Comparison of ENCODE assay signal across 19 cellular contexts in the genomic region with DNA sequence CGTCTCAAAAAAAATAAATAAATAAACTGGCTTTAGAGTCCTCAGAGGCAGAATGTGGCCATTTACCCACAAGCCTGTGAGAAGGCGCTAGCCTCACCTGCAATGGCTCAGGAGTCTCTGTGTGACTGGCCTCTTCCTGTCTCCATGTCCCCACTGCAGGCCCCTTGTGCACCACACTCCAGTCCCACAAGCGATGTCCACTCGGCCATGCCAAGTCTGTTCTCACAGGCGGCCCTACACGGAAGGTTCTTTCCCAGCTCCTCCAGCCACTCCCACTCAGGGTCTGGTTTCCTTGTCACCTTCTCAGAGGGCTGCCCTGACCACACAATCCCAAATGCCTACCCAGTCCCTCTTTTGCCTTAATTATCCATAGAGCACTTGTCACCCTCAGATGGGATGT. TPM values are rescaled to one million over a fixed set of nuclear protein-coding genes. Genes with fewer than 3 reads are reported as not detected.
DNase-seq lines count a peak whose midpoint lies in the region; ATAC-seq and TF ChIP-seq lines count a peak whose summit lies in the region.
"Had no signal": no experiment of that assay in that cellular context is flagged by ENCODE, and none has a peak within 500 bp of the region (broad histone marks: within the 10 kb centered on the region; RNA-seq: fewer than 3 reads in every experiment).

No MANE protein-coding gene starts in this region.

- H3K4me3 Mint-ChIP-seq in T-helper 17 cell = peak overlapping the region; percentile 39
- no peak overlapping the region for H3K4me3 Mint-ChIP-seq in endodermal cell
- H3K4me3 Mint-ChIP-seq: B cell; CD4-positive, CD25-positive, alpha-beta regulatory T cell; CD8-positive, alpha-beta T cell; HFFc6 had no signal

- DNase-seq in T-helper 17 cell = no peak
- DNase-seq in endodermal cell = no peak
- DNase-seq in osteoblast (ENCODE audit: insufficient read length, low spot score, missing footprints) = peak; percentile 34
- no peak for DNase-seq in NOMO-1 treated with dmso at 0.1 percent for 144 hours (lab: John Stamatoyannopoulos, UW; ENCODE audit: unreplicated experiment)
- DNase-seq in GM10248 (ENCODE audit: extremely low spot score) = no peak
- DNase-seq: Caco-2; CD4-positive, CD25-positive, alpha-beta regulatory T cell; CD8-positive, alpha-beta T cell; DMS53; DMS79 treated with DMSO at 0.1 percent for 48 hours; GF-D8; GOT3; HFFc6 had no signal

- no peak overlapping the region for H3K4me2 ChIP-seq in osteoblast (ENCODE audit: insufficient read depth, low read length)
- H3K4me2 ChIP-seq: BLaER1 had no signal

- H3K4me3 ChIP-seq in endodermal cell (ENCODE audit: low read length) (no peak overlapping the region), osteoblast (ENCODE audit: insufficient read depth, low read length) (no peak overlapping the region)
- H3K4me3 ChIP-seq: BLaER1, HAP-1 had no signal

- H3K27me3 Mint-ChIP-seq in T-helper 17 cell = no peaks in the 10 kb centered on the region
- H3K27me3 Mint-ChIP-seq in endodermal cell (ENCODE audit: insufficient read depth) = no peaks in the 10 kb centered on the region
- H3K27me3 Mint-ChIP-seq: B cell; CD4-positive, CD25-positive, alpha-beta regulatory T cell had no signal

- H3K27ac Mint-ChIP-seq in T-helper 17 cell = no peak overlapping the region
- H3K27ac Mint-ChIP-seq in endodermal cell = peak overlapping the region; percentile 59
- H3K27ac Mint-ChIP-seq: B cell; CD4-positive, CD25-positive, alpha-beta regulatory T cell; CD8-positive, alpha-beta T cell; HFFc6 had no signal

- no peak overlapping the region for H3K9ac ChIP-seq in endodermal cell (ENCODE audit: extremely low read depth, low read length, poor library complexity, severe bottlenecking)
- H3K9ac ChIP-seq: BLaER1 had no signal

- POLR2A ChIA-PET in GM10248 (lab: Yijun Ruan, JAX) = no interaction called here

- peaks cover 11% of the 10 kb centered on the region for H3K4me1 Mint-ChIP-seq in T-helper 17 cell
- H3K4me1 Mint-ChIP-seq in endodermal cell = no peaks in the 10 kb centered on the region

- H3K36me3 Mint-ChIP-seq in T-helper 17 cell (ENCODE audit: low read depth) (peaks cover 12% of the 10 kb centered on the region), endodermal cell (ENCODE audit: low read depth) (peaks cover 74% of the 10 kb centered on the region)

- no peak overlapping the region for H2AFZ ChIP-seq in osteoblast (ENCODE audit: low read length)

- H4K20me1 ChIP-seq in osteoblast (ENCODE audit: insufficient read depth, low read length) = no peaks in the 10 kb centered on the region
- H4K20me1 ChIP-seq: BLaER1 had no signal

- CTCF ChIA-PET in GM10248 (lab: Yijun Ruan, JAX) = no interaction called here

- H3K36me3 ChIP-seq in endodermal cell (ENCODE audit: control insufficient read depth, insufficient read depth, low read length) = peaks cover 65% of the 10 kb centered on the region
- H3K36me3 ChIP-seq in osteoblast (ENCODE audit: insufficient read depth, low read length) = peaks cover 35% of the 10 kb centered on the region

- H3K9me3 ChIP-seq in T-helper 17 cell (ENCODE audit: control insufficient read depth, low read length, poor library complexity, severe bottlenecking) = no peaks in the 10 kb centered on the region
- no peaks in the 10 kb centered on the region for H3K9me3 ChIP-seq in endodermal cell (ENCODE audit: control insufficient read depth, low read length)
- no peaks in the 10 kb centered on the region for H3K9me3 ChIP-seq in osteoblast (ENCODE audit: low read depth, low read length)
- H3K9me3 ChIP-seq: BLaER1, Caco-2, HAP-1 had no signal

- TF ChIP-seq CTCF in endodermal cell (conservative IDR thresholded peaks at IDR 0.05) (no peak), osteoblast (IDR thresholded peaks at IDR 0.05; ENCODE audit: extremely low read depth, low read depth, low read length) (no peak), GM10248 (IDR thresholded peaks at IDR 0.05; ENCODE audit: control extremely low read depth, extremely low read depth, low read depth, missing control alignments) (no peak)

- no peaks in the 10 kb centered on the region for H3K27me3 ChIP-seq in endodermal cell (ENCODE audit: control insufficient read depth, insufficient read depth, low read length, poor library complexity, severe bottlenecking)
- H3K27me3 ChIP-seq in osteoblast (ENCODE audit: insufficient read depth, low read length) = no peaks in the 10 kb centered on the region
- H3K27me3 ChIP-seq: BLaER1 had no signal

- no peaks in the 10 kb centered on the region for H3K79me2 ChIP-seq in osteoblast (ENCODE audit: insufficient read depth, low read length)

- H3K4me1 ChIP-seq in endodermal cell (ENCODE audit: control insufficient read depth, insufficient read depth, low read length) (no peaks in the 10 kb centered on the region), osteoblast (ENCODE audit: insufficient read depth, low read length) (peaks cover 5% of the 10 kb centered on the region)
- H3K4me1 ChIP-seq: BLaER1, Caco-2, HAP-1 had no signal

- 84 to 95% methylated on average over 4 to 6 of the region's 6 CpGs for WGBS in endodermal cell (ENCODE audit: insufficient coverage in 1 of 2, insufficient read length in 1 of 2), 2 experiments

- no peak for ATAC-seq in T-helper 17 cell
- ATAC-seq in HG03571 (IDR thresholded peaks at IDR 0.05; ENCODE audit: unreplicated experiment) = no peak
- ATAC-seq: CD8-positive, alpha-beta T cell had no signal

- H3K27ac ChIP-seq in endodermal cell (ENCODE audit: low read depth, low read length) (no peak overlapping the region), osteoblast (ENCODE audit: low read depth, low read length) (no peak overlapping the region)
- H3K27ac ChIP-seq: 22Rv1, BLaER1, C4-2B had no signal

- H3K9me3 Mint-ChIP-seq in endodermal cell = no peaks in the 10 kb centered on the region
- H3K9me3 Mint-ChIP-seq: CD8-positive, alpha-beta T cell; HFFc6 had no signal

RNA-seq across cellular contexts. Expression of a gene that starts 38.2 kb away (rescaled TPM):
- 10 to 100 TPM; 28.6 to 38.3 TPM for total RNA-seq in T-helper 17 cell
- 10 to 100 TPM; 23.5 to 25.2 TPM for total RNA-seq in endodermal cell
- polyA plus RNA-seq in endodermal cell (2013, experiment 1 of 2) = 22.3 TPM
- polyA plus RNA-seq in endodermal cell (2013, experiment 2 of 2) = 21.5 TPM
- 25.3 and 33.3 TPM in 2 replicates for total RNA-seq in osteoblast

RNA-seq across cellular contexts. Expression of a gene that starts 52.3 kb away (rescaled TPM):
- total RNA-seq in T-helper 17 cell (1 to 10 TPM; 2.6 to 6.6 TPM), endodermal cell (10 to 100 TPM; 19.5 to 26.6 TPM), osteoblast (27.7 and 28.6 TPM in 2 replicates)
- polyA plus RNA-seq in endodermal cell (2013, experiment 1 of 2) = 22.5 TPM
- polyA plus RNA-seq in endodermal cell (2013, experiment 2 of 2) = 21.2 TPM

RNA-seq across cellular contexts. Expression of a gene that starts 58.7 kb away (rescaled TPM):
- total RNA-seq in T-helper 17 cell = 10 to 100 TPM; 13.9 to 16.5 TPM
- 10 to 100 TPM; 12.5 to 19.4 TPM for total RNA-seq in endodermal cell
- polyA plus RNA-seq in endodermal cell (2013, experiment 1 of 2) = 26.2 TPM
- polyA plus RNA-seq in endodermal cell (2013, experiment 2 of 2) = 25.8 TPM
- 10.9 and 11.6 TPM in 2 replicates for total RNA-seq in osteoblast
